In genomic region chr3:187986514-187986934, GRCh38 we compare ENCODE assay signal across 1 cellular context.
TF ChIP-seq lines count a peak whose summit lies in the region.

No MANE protein-coding gene starts in this region.

TF ChIP-seq in WTC11, 78 proteins besides CTCF, POLR2A, EP300 and RAD21 (continued from another document):
- no peak for TF ChIP-seq HMGXB4 (CRISPR knock-in tag; IDR thresholded peaks at IDR 0.05)
- no peak for TF ChIP-seq FOXJ3 (CRISPR knock-in tag; IDR thresholded peaks at IDR 0.05; ENCODE audit: borderline replicate concordance)
- no peak for TF ChIP-seq NFYB (CRISPR knock-in tag; conservative IDR thresholded peaks at IDR 0.05; ENCODE audit: low read depth)
- no peak for TF ChIP-seq MLX (CRISPR knock-in tag; IDR thresholded peaks at IDR 0.05)
- TF ChIP-seq ZNF425 (CRISPR knock-in tag; conservative IDR thresholded peaks at IDR 0.05): no peak
- TF ChIP-seq EMX1 (CRISPR knock-in tag; IDR thresholded peaks at IDR 0.05): no peak
- no peak for TF ChIP-seq ZNF317 (CRISPR knock-in tag; IDR thresholded peaks at IDR 0.05; ENCODE audit: borderline replicate concordance, low read depth)
- TF ChIP-seq NR2C2 (CRISPR knock-in tag; IDR thresholded peaks at IDR 0.05): no peak
- no peak for TF ChIP-seq E2F1 (CRISPR knock-in tag; IDR thresholded peaks at IDR 0.05)
- TF ChIP-seq GRHL2 (CRISPR knock-in tag; IDR thresholded peaks at IDR 0.05; ENCODE audit: insufficient replicate concordance, severe bottlenecking): no peak
